Comparison of ENCODE assay signal across 10 cellular contexts in genomic region chr2:42084231-42084671, GRCh38. TPM values are rescaled to one million over a fixed set of nuclear protein-coding genes. Genes with fewer than 3 reads are reported as not detected.
DNase-seq lines count a peak whose midpoint lies in the region; ATAC-seq, FAIRE-seq and TF ChIP-seq lines count a peak whose summit lies in the region.
"Had no signal": no experiment of that assay in that cellular context is flagged by ENCODE, and none has a peak within 500 bp of the region (broad histone marks: within the 10 kb centered on the region; RNA-seq: fewer than 3 reads in every experiment).

No MANE protein-coding gene starts in this region.

- H3K27me3 ChIP-seq in thoracic aorta (replicated peaks; ENCODE audit: insufficient read depth) = no peaks in the 10 kb centered on the region

- ATAC-seq in thoracic aorta (ENCODE audit: insufficient number of reproducible peaks, low FRiP score, low read depth) (peak; percentile 46), GM18511 (IDR thresholded peaks at IDR 0.05; ENCODE audit: unreplicated experiment) (no peak)

- H3K27ac ChIP-seq in thoracic aorta = peak overlapping the region in 1 of 2 donors; percentile 52

- DNase-seq in HTR-8/SVneo (ENCODE audit: insufficient read length, low spot score) = peak; percentile 81
- peak; percentile 80 for DNase-seq in astrocyte of the hippocampus (ENCODE audit: low read depth, low spot score)
- DNase-seq in hepatic stellate cell (ENCODE audit: low spot score) = peak; percentile 57
- DNase-seq in thoracic aorta (ENCODE audit: low spot score) = no peak
- no peak for DNase-seq in NCI-H2081 treated with DMSO at 0.1 percent for 48 hours (lab: John Stamatoyannopoulos, UW)
- DNase-seq in mesenteric fat pad (ENCODE audit: low spot score) = no peak
- no peak for DNase-seq in occipital lobe (lab: John Stamatoyannopoulos, UW)
- DNase-seq: activated CD4-positive, alpha-beta T cell treated with anti-CD3 and anti-CD28 coated beads for 48 hours; NCI-H2107 had no signal

- no peaks in the 10 kb centered on the region for H3K36me3 ChIP-seq in thoracic aorta

- FAIRE-seq in HTR-8/SVneo (lab: Jason Lieb, UNC) = peak; percentile 69

- no peak overlapping the region for H3K4me3 ChIP-seq in thoracic aorta

- peaks cover 11 to 19% of the 10 kb centered on the region in 2 donors for H3K4me1 ChIP-seq in thoracic aorta (ENCODE audit: control insufficient read depth in 1 of 2, low read depth in 2 of 2)

- no peaks in the 10 kb centered on the region for H3K9me3 ChIP-seq in thoracic aorta

- TF ChIP-seq CTCF in thoracic aorta (IDR thresholded peaks at IDR 0.05) = no peak

RNA-seq across cellular contexts. Expression of gene PKDCC, which starts 36.4 kb away (rescaled TPM):
- total RNA-seq in thoracic aorta (100 to 1,000 TPM in 1 of 2 donors, 10 to 100 TPM in 1; 75.8 to 225 TPM), mesenteric fat pad (289 TPM), occipital lobe (16.2 TPM)

Comparison
In these comparisons a context has a peak if more than half of its experiments do, and no peak if none do; other contexts are left out.
1. DNase-seq: peak in HTR-8/SVneo (single experiment), astrocyte of the hippocampus (single experiment) and hepatic stellate cell (single experiment); none in thoracic aorta (single experiment), NCI-H2081 treated with DMSO at 0.1 percent for 48 hours (single experiment), mesenteric fat pad (single experiment) and occipital lobe (single experiment).